In the genomic region with DNA sequence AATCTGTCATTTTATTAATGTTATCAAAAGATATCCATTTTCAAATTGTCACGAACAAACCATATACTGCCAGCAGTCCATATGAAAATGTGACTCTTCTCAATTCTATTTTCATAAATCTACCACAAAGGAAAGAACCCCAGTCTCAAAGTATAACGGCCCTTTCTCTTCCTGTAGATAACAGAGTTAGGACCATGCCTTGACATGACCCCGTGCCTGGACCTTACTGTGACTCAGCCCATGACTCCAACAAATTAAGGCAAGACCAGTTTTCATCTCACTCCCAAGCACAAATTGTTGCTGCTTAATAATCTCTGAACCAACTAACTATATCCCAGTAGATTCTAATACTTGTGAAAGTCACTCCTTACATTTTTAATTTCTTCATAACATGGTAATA, we compare ENCODE assay signal across 22 cellular contexts.
"Had no signal": no experiment of that assay in that cellular context is flagged by ENCODE, and none has a peak within 500 bp of the region (broad histone marks: within the 10 kb centered on the region; RNA-seq: fewer than 3 reads in every experiment).

No MANE protein-coding gene starts in this region.

- H3K27ac ChIP-seq: brain microvascular endothelial cell had no signal

- H3K36me3 ChIP-seq: brain microvascular endothelial cell had no signal

- ATAC-seq: activated T-cell treated with anti-CD3 and anti-CD28 coated beads, Interleukin-2, amount 50 U/mL, for 4 hours; HepG2; PC-3; T-cell had no signal

- FAIRE-seq: HepG2, RCC 7860 had no signal

- H3K27me3 ChIP-seq: brain microvascular endothelial cell had no signal

- DNase-seq: activated CD4-positive, alpha-beta memory T cell treated with anti-CD3 and anti-CD28 coated beads for 36 hours; activated CD4-positive, alpha-beta T cell treated with anti-CD3 and anti-CD28 coated beads, Interleukin-2, amount 10 ng/mL, durations not matched to agents 7 days and 5 days; activated CD4-positive, CD25-positive, alpha-beta regulatory T cell; activated CD8-positive, alpha-beta memory T cell treated with anti-CD3 and anti-CD28 coated beads for 24 hours; activated effector memory CD4-positive, alpha-beta T cell treated with anti-CD3 and anti-CD28 coated beads, Interleukin-2, amount 50 U/mL, for 16 hours; activated naive CD4-positive, alpha-beta T cell treated with Interleukin-2 at 50 U/mL for 16 hours; activated T-cell treated with anti-CD3 and anti-CD28 coated beads, Interleukin-2, amount 50 U/mL, for 4 hours; brain microvascular endothelial cell; MM.1S; NCI-H1105; NCI-H1436; NCI-H1694 treated with DMSO at 0.1 percent for 48 hours; NCI-H2029 treated with DMSO at 0.1 percent for 48 hours; NCI-H510A treated with DMSO at 0.1 percent for 48 hours; NCI-H69; PC-3; SIG-M5; T-cell; T-helper 2 cell; T1000 had no signal
